ENCODE assay signal across 23 cellular contexts in genomic region chr14:76168531-76168930, GRCh38. TPM values are rescaled to one million over a fixed set of nuclear protein-coding genes. Genes with fewer than 3 reads are reported as not detected.
DNase-seq lines count a peak whose midpoint lies in the region; ATAC-seq, FAIRE-seq and TF ChIP-seq lines count a peak whose summit lies in the region.
"Had no signal": no experiment of that assay in that cellular context is flagged by ENCODE, and none has a peak within 500 bp of the region (broad histone marks: within the 10 kb centered on the region; RNA-seq: fewer than 3 reads in every experiment).

No MANE protein-coding gene starts in this region.

- H2AFZ ChIP-seq in GM23248: no peak overlapping the region
- no peak overlapping the region for H2AFZ ChIP-seq in MM.1S (ENCODE audit: low read length)
- H2AFZ ChIP-seq: neural progenitor cell had no signal

- peak; percentile 84 for DNase-seq in Caki2 (ENCODE audit: low read depth)
- peak; percentile 7 for DNase-seq in GM23248
- DNase-seq in RCC 7860 (ENCODE audit: low spot score): peak; percentile 89
- peak; percentile 47 for DNase-seq in fibroblast of mammary gland (ENCODE audit: low read depth)
- no peak for DNase-seq in D341Med (ENCODE audit: low spot score)
- DNase-seq in gastrocnemius medialis: no peak
- no peak for DNase-seq in MM.1S
- DNase-seq: activated CD4-positive, alpha-beta T cell treated with anti-CD3 and anti-CD28 coated beads for 36 hours; activated naive CD4-positive, alpha-beta T cell treated with anti-CD3 and anti-CD28 coated beads, Interleukin-2, amount 50 U/mL, for 16 hours; activated T-cell treated with anti-CD3 and anti-CD28 coated beads, Interleukin-2, amount 50 U/mL, for 72 hours; CD4-positive, alpha-beta T cell; cerebellar nuclear complex; effector CD4-positive, alpha-beta T cell; heart left ventricle; MG63; mucosa of descending colon; NCI-H1436 treated with DMSO at 0.1 percent for 48 hours; stimulated activated CD4-positive, alpha-beta T cell treated with anti-CD3 and anti-CD28 coated beads, Interleukin-2, amount 100 ng/mL, for 48 hours; stimulated activated naive CD8-positive, alpha-beta T cell treated with anti-CD3 and anti-CD28 coated beads, Interleukin-15, Interleukin-2, amounts not matched to agents 100 U/mL and 50 U/mL, for 24 hours; thyroid gland had no signal

- intact Hi-C loops in gastrocnemius medialis (cut with DNase I; ENCODE audit: low total_unique reads): no loop called here

- FAIRE-seq in RCC 7860 (lab: Jason Lieb, UNC): peak; percentile 94

- no peaks in the 10 kb centered on the region for H3K27me3 ChIP-seq in GM23248 (replicated peaks; ENCODE audit: insufficient read depth)
- H3K27me3 ChIP-seq in gastrocnemius medialis: no peaks in the 10 kb centered on the region
- H3K27me3 ChIP-seq in MM.1S (replicated peaks; ENCODE audit: insufficient read depth, low read length): no peaks in the 10 kb centered on the region
- H3K27me3 ChIP-seq: heart left ventricle, MG63, neural progenitor cell, thyroid gland had no signal

- no peaks in the 10 kb centered on the region for H4K20me1 ChIP-seq in GM23248 (ENCODE audit: insufficient read depth)
- H4K20me1 ChIP-seq in MM.1S (ENCODE audit: insufficient read depth, low read length): no peaks in the 10 kb centered on the region

- H3K9me2 ChIP-seq in GM23248 (ENCODE audit: insufficient read depth) (no peaks in the 10 kb centered on the region), MM.1S (replicated peaks; ENCODE audit: insufficient read depth, low read length) (no peaks in the 10 kb centered on the region)

- H3K4me2 ChIP-seq in GM23248 (ENCODE audit: unreplicated experiment) (no peak overlapping the region), MM.1S (ENCODE audit: low read depth, low read length) (no peak overlapping the region)
- H3K4me2 ChIP-seq: neural progenitor cell, smooth muscle cell had no signal

- H3F3A ChIP-seq in GM23248 (ENCODE audit: insufficient read depth) (no peaks in the 10 kb centered on the region), MM.1S (ENCODE audit: insufficient read depth, low read length) (no peaks in the 10 kb centered on the region)

- WGBS in GM23248 (ENCODE audit: low coverage in 1 of 2, low lambda C conversion rate in 2 of 2, missing lambda C conversion rate in 2 of 2), 2 experiments: 59 to 68% methylated on average over 3 of the region's 3 CpGs

- no peak overlapping the region for H3K9ac ChIP-seq in GM23248
- no peak overlapping the region for H3K9ac ChIP-seq in MM.1S (ENCODE audit: low read length)
- H3K9ac ChIP-seq: neural progenitor cell had no signal

- in situ Hi-C loops in Caki2 (cut with HindIII; ENCODE audit: low pct_unique_long_range_greater_than_20kb, low sequenced_read_pairs) (no loop called here), GM23248 (cut with MboI) (no loop called here), gastrocnemius medialis (cut with MboI; ENCODE audit: low sequenced_read_pairs in 4 of 4) (no loop called here)

- H3K4me1 ChIP-seq in GM23248 (ENCODE audit: insufficient read depth) (no peaks in the 10 kb centered on the region), gastrocnemius medialis (peaks cover 56% of the 10 kb centered on the region in 2 donors), MM.1S (ENCODE audit: low read length) (no peaks in the 10 kb centered on the region)
- H3K4me1 ChIP-seq: neural progenitor cell, thyroid gland had no signal

- no peak overlapping the region for H3K4me3 ChIP-seq in GM23248
- no peak overlapping the region for H3K4me3 ChIP-seq in fibroblast of mammary gland (ENCODE audit: control insufficient read depth, low read depth, low read length)
- no peak overlapping the region for H3K4me3 ChIP-seq in gastrocnemius medialis
- H3K4me3 ChIP-seq in MM.1S (ENCODE audit: low read length): no peak overlapping the region
- H3K4me3 ChIP-seq: heart left ventricle, MG63, mucosa of descending colon, neural progenitor cell, smooth muscle cell, thyroid gland had no signal

- H3K79me2 ChIP-seq in GM23248 (ENCODE audit: insufficient read depth) (peaks cover 96% of the 10 kb centered on the region), MM.1S (ENCODE audit: low read length) (peaks cover 5% of the 10 kb centered on the region; the same call in 1 of the 2 replicates)

- TF ChIP-seq CTCF in fibroblast of mammary gland (conservative IDR thresholded peaks at IDR 0.05; ENCODE audit: control insufficient read depth, insufficient read depth, low read depth, low read length): no peak
- TF ChIP-seq CTCF in gastrocnemius medialis (IDR thresholded peaks at IDR 0.05 in 4 of 5, conservative IDR thresholded peaks at IDR 0.05 in 1 of 5): no peak
- no peak for TF ChIP-seq CTCF in MM.1S (IDR thresholded peaks at IDR 0.05; ENCODE audit: low read length)

- H3K36me3 ChIP-seq in GM23248 (ENCODE audit: low read depth): peaks cover 45% of the 10 kb centered on the region
- H3K36me3 ChIP-seq in gastrocnemius medialis: peaks cover 0 to 26% of the 10 kb centered on the region in 2 donors
- H3K36me3 ChIP-seq in MM.1S (replicated peaks; ENCODE audit: insufficient read depth, low read length): no peaks in the 10 kb centered on the region

- no peak for ATAC-seq in gastrocnemius medialis
- ATAC-seq: activated CD4-positive, alpha-beta T cell treated with anti-CD3 and anti-CD28 coated beads for 36 hours; activated T-cell treated with anti-CD3 and anti-CD28 coated beads, Interleukin-2, amount 50 U/mL, for 72 hours; heart left ventricle; mucosa of descending colon; stimulated activated naive CD8-positive, alpha-beta T cell treated with anti-CD3 and anti-CD28 coated beads, Interleukin-15, Interleukin-2, amounts not matched to agents 100 U/mL and 50 U/mL, for 24 hours had no signal

- no peak overlapping the region for H3K27ac ChIP-seq in GM23248
- no peak overlapping the region for H3K27ac ChIP-seq in gastrocnemius medialis
- H3K27ac ChIP-seq in MM.1S (ENCODE audit: low read length): no peak overlapping the region
- H3K27ac ChIP-seq: heart left ventricle, neural progenitor cell, RWPE1, thyroid gland had no signal

- TF ChIP-seq POLR2A in gastrocnemius medialis (IDR thresholded peaks at IDR 0.05): no peak

- H3K9me3 ChIP-seq in GM23248 (ENCODE audit: low read depth) (no peaks in the 10 kb centered on the region), gastrocnemius medialis (no peaks in the 10 kb centered on the region), MM.1S (replicated peaks; ENCODE audit: insufficient read depth, low read length) (no peaks in the 10 kb centered on the region)
- H3K9me3 ChIP-seq: MG63, mucosa of descending colon, thyroid gland had no signal

RNA-seq across cellular contexts. Expression of gene GPATCH2L, which starts 16.8 kb away (rescaled TPM):
- total RNA-seq in Caki2 (2014; rRNA removed; shearing (Covaris generic); ENCODE audit: low replicate concordance): 14.0 and 16.0 TPM in 2 replicates
- 35.1 and 46.4 TPM in 2 replicates for total RNA-seq in GM23248 (2014; rRNA removed; shearing (Covaris generic))
- polyA plus RNA-seq in GM23248 (2016; fragmentation: Nextera tagmentation; extraction: Ambion mirVana): 13.6 and 13.7 TPM in 2 replicates
- 10 to 100 TPM; 24.6 to 63.5 (median 41.9) TPM for total RNA-seq in gastrocnemius medialis

Comparison
In these comparisons a context has a peak if more than half of its experiments do, and no peak if none do; other contexts are left out.
1. DNase-seq: peak in Caki2 (single experiment), GM23248 (single experiment), RCC 7860 (single experiment) and fibroblast of mammary gland (single experiment); none in D341Med (single experiment), gastrocnemius medialis (0 of 2) and MM.1S (single experiment).